In genomic region chr7:119665791-119666190, GRCh38 we compare ENCODE assay signal across 19 cellular contexts.
A peak's percentile ranks its signal among the peaks of the same experiment; 100 is the strongest.
DNase-seq lines count a peak whose midpoint lies in the region; FAIRE-seq and TF ChIP-seq lines count a peak whose summit lies in the region.
"Had no signal": no experiment of that assay in that cellular context is flagged by ENCODE, and none has a peak within 500 bp of the region (broad histone marks: within the 10 kb centered on the region; RNA-seq: fewer than 3 reads in every experiment).

No MANE protein-coding gene starts in this region.

- no peak overlapping the region for H3K56ac ChIP-seq in H1 (replicated peaks; ENCODE audit: insufficient read length, low read depth, low read length)

- H3K79me2 ChIP-seq in astrocyte (ENCODE audit: insufficient read depth, low read length) (no peaks in the 10 kb centered on the region), H1 (ENCODE audit: control insufficient read depth in 1 of 2, insufficient read depth in 2 of 2, low read length in 2 of 2) (no peaks in the 10 kb centered on the region)

- H3K4me1 ChIP-seq in astrocyte (ENCODE audit: insufficient read depth, low read length) = peaks cover 5% of the 10 kb centered on the region
- H3K4me1 ChIP-seq in H1 (replicated peaks in 1 of 4; ENCODE audit: control insufficient read depth in 3 of 4, insufficient read depth in 4 of 4, low read length in 3 of 4) = no peaks in the 10 kb centered on the region
- no peaks in the 10 kb centered on the region for H3K4me1 ChIP-seq in breast epithelium
- H3K4me1 ChIP-seq: BLaER1, SJSA1 had no signal

- H3K27ac ChIP-seq in astrocyte (ENCODE audit: low read depth, low read length) = no peak overlapping the region
- no peak overlapping the region for H3K27ac ChIP-seq in H1 (ENCODE audit: low read depth, low read length)
- H3K27ac ChIP-seq in breast epithelium = no peak overlapping the region
- H3K27ac ChIP-seq: BLaER1, SJSA1 had no signal

- H3K27ac Mint-ChIP-seq in astrocyte (ENCODE audit: unreplicated experiment) = peak overlapping the region; percentile 99
- H3K27ac Mint-ChIP-seq: HFFc6 had no signal

- CTCF ChIA-PET in H1 (lab: Charles Lee; ENCODE audit: partially characterized antibody) = no interaction called here

- no peaks in the 10 kb centered on the region for H3K36me3 Mint-ChIP-seq in astrocyte (ENCODE audit: low read depth, unreplicated experiment)

- H3K79me1 ChIP-seq in H1 (ENCODE audit: low read depth, low read length) = no peaks in the 10 kb centered on the region

- no peak overlapping the region for H2BK20ac ChIP-seq in H1 (ENCODE audit: low read length)

- H3K4me2 ChIP-seq in astrocyte (ENCODE audit: low read length) (no peak overlapping the region), H1 (ENCODE audit: insufficient read depth in 1 of 2, low read depth in 2 of 2, low read length in 2 of 2) (no peak overlapping the region)
- H3K4me2 ChIP-seq: BLaER1 had no signal

- FAIRE-seq in astrocyte (lab: Jason Lieb, UNC) (no peak), H1 (lab: Jason Lieb, UNC) (no peak)
- FAIRE-seq: GM12891, GM18507, HepG2 had no signal

- TF ChIP-seq CTCF in astrocyte (IDR thresholded peaks at IDR 0.05; ENCODE audit: insufficient read depth, low read depth, low read length) = no peak
- TF ChIP-seq CTCF in H1 (IDR thresholded peaks at IDR 0.05; ENCODE audit: control extremely low read depth in 1 of 3, insufficient read depth in 1 of 3, low read depth in 1 of 3, low read length in 3 of 3) = no peak
- TF ChIP-seq CTCF in breast epithelium (IDR thresholded peaks at IDR 0.05) = no peak

- H3K9me3 ChIP-seq in astrocyte (ENCODE audit: insufficient read depth, low read depth, low read length) (no peaks in the 10 kb centered on the region), H1 (ENCODE audit: insufficient read depth in 2 of 2, low read depth in 1 of 2, low read length in 1 of 2) (no peaks in the 10 kb centered on the region), breast epithelium (no peaks in the 10 kb centered on the region)
- H3K9me3 ChIP-seq: BLaER1, SJSA1 had no signal

- no peak overlapping the region for H2BK12ac ChIP-seq in H1 (ENCODE audit: low read depth, low read length)

- H2AK5ac ChIP-seq in H1 (ENCODE audit: low read depth, low read length) = no peak overlapping the region

- H3K9me3 Mint-ChIP-seq in astrocyte (ENCODE audit: unreplicated experiment) = no peaks in the 10 kb centered on the region

- H3K4me3 ChIP-seq in astrocyte (ENCODE audit: insufficient read depth, low read depth, low read length) = no peak overlapping the region
- H3K4me3 ChIP-seq in H1 (ENCODE audit: extremely low read depth in 1 of 4, insufficient read depth in 2 of 4, low read depth in 3 of 4, low read length in 4 of 4) = no peak overlapping the region
- no peak overlapping the region for H3K4me3 ChIP-seq in breast epithelium
- H3K4me3 ChIP-seq: BLaER1, SJSA1 had no signal

- no peak overlapping the region for H3K23ac ChIP-seq in H1 (ENCODE audit: insufficient read length)

- no peak overlapping the region for H2BK120ac ChIP-seq in H1 (replicated peaks; ENCODE audit: low read depth, low read length)

- H3K27me3 ChIP-seq in astrocyte (ENCODE audit: insufficient read depth, low read length) (no peaks in the 10 kb centered on the region), H1 (replicated peaks in 1 of 4; ENCODE audit: control insufficient read depth in 3 of 4, extremely low read depth in 1 of 4, insufficient read depth in 3 of 4, low read length in 3 of 4) (no peaks in the 10 kb centered on the region), breast epithelium (no peaks in the 10 kb centered on the region)
- H3K27me3 ChIP-seq: BLaER1, SJSA1 had no signal

- POLR2A ChIA-PET in H1 (lab: Charles Lee; ENCODE audit: partially characterized antibody) = no interaction called here

- H2AFZ ChIP-seq in astrocyte (ENCODE audit: low read depth, low read length) (no peak overlapping the region), H1 (ENCODE audit: low read length) (peak overlapping the region; percentile 58; the same call in 1 of the 2 replicates)

- H3K36me3 ChIP-seq in astrocyte (ENCODE audit: insufficient read depth, low read length) = no peaks in the 10 kb centered on the region
- H3K36me3 ChIP-seq in H1 (ENCODE audit: control insufficient read depth in 2 of 4, insufficient read depth in 4 of 4, low read length in 3 of 4) = no peaks in the 10 kb centered on the region
- no peaks in the 10 kb centered on the region for H3K36me3 ChIP-seq in breast epithelium
- H3K36me3 ChIP-seq: BLaER1, SJSA1 had no signal

- H4K91ac ChIP-seq in H1 (replicated peaks; ENCODE audit: insufficient read length, low read length) = no peak overlapping the region

- DNase-seq in astrocyte (ENCODE audit: low read depth) (peak; percentile 25), H1 (ENCODE audit: low read depth in 1 of 2, low spot score in 2 of 2) (no peak), iris pigment epithelial cell (ENCODE audit: low read depth) (peak; percentile 62), HCEC 1CT (no peak), CD1c-positive myeloid dendritic cell (ENCODE audit: extremely low spot score) (no peak), inferior parietal cortex (ENCODE audit: extremely low spot score) (no peak), breast epithelium (ENCODE audit: low spot score in 2 of 2) (no peak)
- DNase-seq: GF-D8, GOT3, HFFc6, NCI-H1048, NCI-H1436 treated with DMSO at 0.1 percent for 48 hours, NCI-H2081, NCI-H774 had no signal

- H3K23me2 ChIP-seq in H1 (ENCODE audit: low read depth, low read length) = no peaks in the 10 kb centered on the region

- intact Hi-C loops in breast epithelium (cut with DNase I; ENCODE audit: low total_unique reads) = loop anchor here (10.0 kb wide), 1 partner anchor 341 kb away; no protein-coding TSS in a partner anchor

- no peak overlapping the region for H3K14ac ChIP-seq in H1 (ENCODE audit: insufficient read length)

- H4K5ac ChIP-seq in H1 (ENCODE audit: insufficient read length, low read depth, low read length) = no peak overlapping the region

- H3K9ac ChIP-seq in astrocyte (ENCODE audit: low read length) = no peak overlapping the region
- H3K9ac ChIP-seq in H1 (replicated peaks in 1 of 4; ENCODE audit: extremely low read depth in 1 of 4, low read depth in 3 of 4, low read length in 3 of 4) = no peak overlapping the region
- H3K9ac ChIP-seq: BLaER1 had no signal

- no peaks in the 10 kb centered on the region for H4K20me1 ChIP-seq in astrocyte (ENCODE audit: insufficient read depth, low read length)
- H4K20me1 ChIP-seq in H1 (replicated peaks in 1 of 2; ENCODE audit: control insufficient read depth in 1 of 2, insufficient read depth in 2 of 2, low read length in 2 of 2) = no peaks in the 10 kb centered on the region
- H4K20me1 ChIP-seq: BLaER1 had no signal

- H3K4me3 Mint-ChIP-seq in astrocyte (ENCODE audit: unreplicated experiment) = no peak overlapping the region
- H3K4me3 Mint-ChIP-seq: HFFc6 had no signal

- TF ChIP-seq POLR2A in H1 (IDR thresholded peaks at IDR 0.05; ENCODE audit: control extremely low read depth in 1 of 2, low read depth in 2 of 2, low read length in 2 of 2) (no peak), breast epithelium (IDR thresholded peaks at IDR 0.05) (no peak)

- peaks cover 13% of the 10 kb centered on the region for H3K4me1 Mint-ChIP-seq in astrocyte (ENCODE audit: low read depth, unreplicated experiment)

- H4K8ac ChIP-seq in H1 (ENCODE audit: extremely low read depth, insufficient read depth, low read length) = no peak overlapping the region

- H3K27me3 Mint-ChIP-seq in astrocyte (ENCODE audit: low read depth, unreplicated experiment) = no peaks in the 10 kb centered on the region

- H3K18ac ChIP-seq in H1 (ENCODE audit: extremely low read depth, low read length) = no peak overlapping the region

- H2BK5ac ChIP-seq in H1 (ENCODE audit: low read depth, low read length) = no peak overlapping the region

- TF ChIP-seq RAD21 in H1 (IDR thresholded peaks at IDR 0.05 in 1 of 2, conservative IDR thresholded peaks at IDR 0.05 in 1 of 2; ENCODE audit: low read depth in 2 of 2, low read length in 2 of 2) = no peak

- no peak overlapping the region for H3K4ac ChIP-seq in H1 (replicated peaks; ENCODE audit: insufficient read length, low read depth, low read length)

- H2BK15ac ChIP-seq in H1 (ENCODE audit: low read length) = no peak overlapping the region

- no peak for TF ChIP-seq EP300 in H1 (IDR thresholded peaks at IDR 0.05; ENCODE audit: borderline replicate concordance in 1 of 2, low read depth in 2 of 2, low read length in 2 of 2)

TF ChIP-seq in H1, 55 proteins besides CTCF, POLR2A, EP300 and RAD21 (continues in another document):
- TF ChIP-seq FOSL1 (IDR thresholded peaks at IDR 0.05; ENCODE audit: insufficient read depth, low read depth, low read length) = no peak
- TF ChIP-seq CHD2 (IDR thresholded peaks at IDR 0.05; ENCODE audit: low read length) = no peak
- TF ChIP-seq CHD1 (IDR thresholded peaks at IDR 0.05; ENCODE audit: low read depth, low read length) = no peak
- no peak for TF ChIP-seq GABPA (IDR thresholded peaks at IDR 0.05; ENCODE audit: borderline replicate concordance, insufficient read depth, low read length)
- no peak for TF ChIP-seq NRF1 (IDR thresholded peaks at IDR 0.05; ENCODE audit: low read depth, low read length)
- no peak for TF ChIP-seq TCF12 (IDR thresholded peaks at IDR 0.05; ENCODE audit: low read depth, low read length)
- no peak for TF ChIP-seq PHF8 (conservative IDR thresholded peaks at IDR 0.05; ENCODE audit: low read depth, low read length)
- no peak for TF ChIP-seq NANOG (IDR thresholded peaks at IDR 0.05; ENCODE audit: insufficient read depth, low read depth, low read length, poor library complexity, severe bottlenecking)
- TF ChIP-seq USF2 (IDR thresholded peaks at IDR 0.05; ENCODE audit: low read length) = no peak
- TF ChIP-seq YY1 (IDR thresholded peaks at IDR 0.05; ENCODE audit: low read depth, low read length) = no peak
- no peak for TF ChIP-seq CBX5 (IDR thresholded peaks at IDR 0.05; ENCODE audit: low read depth, low read length)
- TF ChIP-seq EGR1 (IDR thresholded peaks at IDR 0.05; ENCODE audit: borderline replicate concordance, low read depth, low read length) = no peak
- TF ChIP-seq TBP (IDR thresholded peaks at IDR 0.05; ENCODE audit: low read depth, low read length) = no peak
- TF ChIP-seq KDM1A (IDR thresholded peaks at IDR 0.05; ENCODE audit: borderline replicate concordance, low read length) = no peak
- TF ChIP-seq ATF3 (IDR thresholded peaks at IDR 0.05; ENCODE audit: insufficient read depth, low read depth, low read length) = no peak

Comparison
In these comparisons a context has a peak if more than half of its experiments do, and no peak if none do; other contexts are left out.
1. DNase-seq: peak in astrocyte (single experiment) and iris pigment epithelial cell (single experiment); none in H1 (0 of 2), HCEC 1CT (single experiment), CD1c-positive myeloid dendritic cell (single experiment), inferior parietal cortex (single experiment) and breast epithelium (0 of 2).